1 cellular context compared by ENCODE assay signal in the genomic region with DNA sequence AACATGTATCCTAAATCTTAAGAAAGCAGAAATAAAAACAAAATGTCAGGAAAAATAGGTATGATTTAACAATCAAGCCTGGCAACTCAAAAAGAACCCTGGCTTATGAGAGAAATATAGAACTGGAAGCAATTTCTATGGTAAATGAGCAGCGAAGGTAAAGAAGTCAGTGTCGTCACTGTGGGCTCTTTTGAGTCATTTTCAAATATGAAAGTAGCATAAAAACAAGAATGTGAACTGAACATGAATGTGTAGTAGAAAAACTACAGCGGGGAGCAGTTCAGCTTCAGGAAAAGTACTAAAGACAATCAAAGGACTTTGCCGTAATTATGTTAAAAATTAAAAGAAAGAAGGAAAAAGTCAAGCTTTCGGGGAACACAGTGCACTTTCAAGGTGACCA.
TF ChIP-seq lines count a peak whose summit lies in the region.

No MANE protein-coding gene starts in this region.

TF ChIP-seq in HepG2, 621 proteins besides CTCF, POLR2A, EP300 and RAD21:
- TF ChIP-seq IKZF1 (IDR thresholded peaks at IDR 0.05) = no peak
- TF ChIP-seq ZNF777 (CRISPR knock-in tag; IDR thresholded peaks at IDR 0.05) = no peak
- TF ChIP-seq FLYWCH1 (CRISPR knock-in tag; IDR thresholded peaks at IDR 0.05) = no peak
- no peak for TF ChIP-seq ZNF615 (CRISPR knock-in tag; IDR thresholded peaks at IDR 0.05; ENCODE audit: borderline replicate concordance)
- TF ChIP-seq, protein P1, sequence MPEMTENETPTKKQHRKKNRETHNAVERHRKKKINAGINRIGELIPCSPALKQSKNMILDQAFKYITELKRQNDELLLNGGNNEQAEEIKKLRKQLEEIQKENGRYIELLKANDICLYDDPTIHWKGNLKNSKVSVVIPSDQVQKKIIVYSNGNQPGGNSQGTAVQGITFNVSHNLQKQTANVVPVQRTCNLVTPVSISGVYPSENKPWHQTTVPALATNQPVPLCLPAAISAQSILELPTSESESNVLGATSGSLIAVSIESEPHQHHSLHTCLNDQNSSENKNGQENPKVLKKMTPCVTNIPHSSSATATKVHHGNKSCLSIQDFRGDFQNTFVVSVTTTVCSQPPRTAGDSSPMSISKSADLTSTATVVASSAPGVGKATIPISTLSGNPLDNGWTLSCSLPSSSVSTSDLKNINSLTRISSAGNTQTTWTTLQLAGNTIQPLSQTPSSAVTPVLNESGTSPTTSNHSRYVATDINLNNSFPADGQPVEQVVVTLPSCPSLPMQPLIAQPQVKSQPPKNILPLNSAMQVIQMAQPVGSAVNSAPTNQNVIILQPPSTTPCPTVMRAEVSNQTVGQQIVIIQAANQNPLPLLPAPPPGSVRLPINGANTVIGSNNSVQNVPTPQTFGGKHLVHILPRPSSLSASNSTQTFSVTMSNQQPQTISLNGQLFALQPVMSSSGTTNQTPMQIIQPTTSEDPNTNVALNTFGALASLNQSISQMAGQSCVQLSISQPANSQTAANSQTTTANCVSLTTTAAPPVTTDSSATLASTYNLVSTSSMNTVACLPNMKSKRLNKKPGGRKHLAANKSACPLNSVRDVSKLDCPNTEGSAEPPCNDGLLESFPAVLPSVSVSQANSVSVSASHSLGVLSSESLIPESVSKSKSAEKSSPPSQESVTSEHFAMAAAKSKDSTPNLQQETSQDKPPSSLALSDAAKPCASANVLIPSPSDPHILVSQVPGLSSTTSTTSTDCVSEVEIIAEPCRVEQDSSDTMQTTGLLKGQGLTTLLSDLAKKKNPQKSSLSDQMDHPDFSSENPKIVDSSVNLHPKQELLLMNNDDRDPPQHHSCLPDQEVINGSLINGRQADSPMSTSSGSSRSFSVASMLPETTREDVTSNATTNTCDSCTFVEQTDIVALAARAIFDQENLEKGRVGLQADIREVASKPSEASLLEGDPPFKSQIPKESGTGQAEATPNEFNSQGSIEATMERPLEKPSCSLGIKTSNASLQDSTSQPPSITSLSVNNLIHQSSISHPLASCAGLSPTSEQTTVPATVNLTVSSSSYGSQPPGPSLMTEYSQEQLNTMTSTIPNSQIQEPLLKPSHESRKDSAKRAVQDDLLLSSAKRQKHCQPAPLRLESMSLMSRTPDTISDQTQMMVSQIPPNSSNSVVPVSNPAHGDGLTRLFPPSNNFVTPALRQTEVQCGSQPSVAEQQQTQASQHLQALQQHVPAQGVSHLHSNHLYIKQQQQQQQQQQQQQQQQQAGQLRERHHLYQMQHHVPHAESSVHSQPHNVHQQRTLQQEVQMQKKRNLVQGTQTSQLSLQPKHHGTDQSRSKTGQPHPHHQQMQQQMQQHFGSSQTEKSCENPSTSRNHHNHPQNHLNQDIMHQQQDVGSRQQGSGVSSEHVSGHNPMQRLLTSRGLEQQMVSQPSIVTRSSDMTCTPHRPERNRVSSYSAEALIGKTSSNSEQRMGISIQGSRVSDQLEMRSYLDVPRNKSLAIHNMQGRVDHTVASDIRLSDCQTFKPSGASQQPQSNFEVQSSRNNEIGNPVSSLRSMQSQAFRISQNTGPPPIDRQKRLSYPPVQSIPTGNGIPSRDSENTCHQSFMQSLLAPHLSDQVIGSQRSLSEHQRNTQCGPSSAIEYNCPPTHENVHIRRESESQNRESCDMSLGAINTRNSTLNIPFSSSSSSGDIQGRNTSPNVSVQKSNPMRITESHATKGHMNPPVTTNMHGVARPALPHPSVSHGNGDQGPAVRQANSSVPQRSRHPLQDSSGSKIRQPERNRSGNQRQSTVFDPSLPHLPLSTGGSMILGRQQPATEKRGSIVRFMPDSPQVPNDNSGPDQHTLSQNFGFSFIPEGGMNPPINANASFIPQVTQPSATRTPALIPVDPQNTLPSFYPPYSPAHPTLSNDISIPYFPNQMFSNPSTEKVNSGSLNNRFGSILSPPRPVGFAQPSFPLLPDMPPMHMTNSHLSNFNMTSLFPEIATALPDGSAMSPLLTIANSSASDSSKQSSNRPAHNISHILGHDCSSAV (CRISPR knock-in tag; IDR thresholded peaks at IDR 0.05; ENCODE audit: borderline replicate concordance) = no peak
- no peak for TF ChIP-seq MAFF (IDR thresholded peaks at IDR 0.05; ENCODE audit: low read depth, low read length)
- no peak for TF ChIP-seq ZNF558 (CRISPR knock-in tag; IDR thresholded peaks at IDR 0.05; ENCODE audit: borderline replicate concordance)
- TF ChIP-seq ZNF672 (CRISPR knock-in tag; IDR thresholded peaks at IDR 0.05) = no peak
